25 cellular contexts compared by ENCODE assay signal in genomic region chr9:83449981-83450380, GRCh38.
DNase-seq lines count a peak whose midpoint lies in the region; ATAC-seq and TF ChIP-seq lines count a peak whose summit lies in the region.
"Had no signal": no experiment of that assay in that cellular context is flagged by ENCODE, and none has a peak within 500 bp of the region (broad histone marks: within the 10 kb centered on the region; RNA-seq: fewer than 3 reads in every experiment).

No MANE protein-coding gene starts in this region.

- DNase-seq in NCI-H2107 treated with DMSO at 0.1 percent for 48 hours (lab: John Stamatoyannopoulos, UW; ENCODE audit: unreplicated experiment), result peak; percentile 48
- DNase-seq in NCI-H2107 (lab: John Stamatoyannopoulos, UW), result no peak
- peak; percentile 32 for DNase-seq in NCI-H345 (lab: John Stamatoyannopoulos, UW)
- DNase-seq in left kidney (ENCODE audit: low read depth, low spot score), result peak; percentile 70
- DNase-seq: activated CD4-positive, alpha-beta T cell treated with anti-CD3 and anti-CD28 coated beads for 4 hours; activated CD8-positive, alpha-beta T cell treated with anti-CD3 and anti-CD28 coated beads, Interleukin-2, amount 10 ng/mL, durations not matched to agents 7 days and 5 days; activated naive CD4-positive, alpha-beta T cell treated with anti-CD3 and anti-CD28 coated beads, Interleukin-2, amount 50 U/mL, for 16 hours; body of pancreas; CD4-positive, alpha-beta memory T cell; dermis blood vessel endothelial cell; DND-41; foreskin fibroblast; GF-D8; natural killer cell; NCI-H526; occipital lobe; stimulated activated CD4-positive, alpha-beta T cell treated with anti-CD3 and anti-CD28 coated beads, Interleukin-4, amount 100 ng/mL, for 1 hour; stomach; T-helper 9 cell had no signal

- TF ChIP-seq EP300 in Ishikawa (IDR thresholded peaks at IDR 0.05; ENCODE audit: borderline replicate concordance), result no peak

- TF ChIP-seq RAD21 in Ishikawa (IDR thresholded peaks at IDR 0.05; ENCODE audit: low read depth), result no peak

- ATAC-seq in HG02852 (IDR thresholded peaks at IDR 0.05; ENCODE audit: unreplicated experiment), result no peak
- ATAC-seq in HG02970 (IDR thresholded peaks at IDR 0.05; ENCODE audit: low FRiP score, unreplicated experiment), result no peak
- ATAC-seq in HG03432 (IDR thresholded peaks at IDR 0.05; ENCODE audit: unreplicated experiment), result no peak
- ATAC-seq: activated CD8-positive, alpha-beta T cell treated with anti-CD3 and anti-CD28 coated beads, Interleukin-2, amount 10 ng/mL, durations not matched to agents 7 days and 5 days; activated T-helper 17 cell treated with anti-CD3 and anti-CD28 coated beads, Interleukin-2, amount 50 U/mL, for 72 hours; body of pancreas; GM23338; natural killer cell had no signal

TF ChIP-seq in Ishikawa, 13 proteins besides CTCF, POLR2A, EP300 and RAD21:
- TF ChIP-seq TEAD4 (IDR thresholded peaks at IDR 0.05) (peak; percentile 54), YY1 (IDR thresholded peaks at IDR 0.05; ENCODE audit: low read depth) (no peak)
